11 cellular contexts compared by ENCODE assay signal in the genomic region with DNA sequence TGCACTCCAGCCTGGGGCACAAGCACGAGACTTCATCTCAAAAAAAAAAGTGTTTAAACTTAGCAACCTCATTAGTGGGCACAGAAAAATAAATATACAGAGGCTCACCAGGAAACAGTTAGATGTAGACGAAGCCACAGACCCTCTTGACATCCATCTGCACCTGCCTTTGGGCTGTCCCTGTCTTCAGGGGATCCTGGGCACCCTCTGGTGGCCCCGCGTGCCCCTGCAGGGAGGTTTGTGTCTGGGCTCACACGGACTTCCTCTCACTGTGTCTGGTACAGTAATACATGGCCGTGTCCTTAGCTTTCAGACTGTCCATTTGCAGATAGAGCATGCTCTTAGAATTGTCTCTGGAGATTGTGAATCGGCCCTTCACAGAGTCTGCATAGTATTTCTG.
DNase-seq lines count a peak whose midpoint lies in the region; ATAC-seq and TF ChIP-seq lines count a peak whose summit lies in the region.
"Had no signal": no experiment of that assay in that cellular context is flagged by ENCODE, and none has a peak within 500 bp of the region (broad histone marks: within the 10 kb centered on the region; RNA-seq: fewer than 3 reads in every experiment).

No MANE protein-coding gene starts in this region.

- peak; percentile 26 for TF ChIP-seq CTCF in GM10266 (IDR thresholded peaks at IDR 0.05; ENCODE audit: control insufficient read depth, insufficient read depth, low read depth, missing control alignments)

- DNase-seq in GM10266 (ENCODE audit: extremely low spot score) (peak; percentile 12), NCI-H2107 (lab: John Stamatoyannopoulos, UW) (peak; percentile 49), activated T-cell treated with anti-CD3 and anti-CD28 coated beads for 48 hours (ENCODE audit: low read depth) (peak; percentile 47), HT-29 (ENCODE audit: low spot score) (no peak)
- DNase-seq in stimulated activated CD4-positive, alpha-beta T cell treated with anti-CD3 and anti-CD28 coated beads, Interleukin-2, amount 100 ng/mL, for 24 hours, result peak; percentile 52 to 60
- DNase-seq: HCEC 1CT, left ventricle myocardium inferior, MG63 had no signal

- no peak for ATAC-seq in GM18873 (IDR thresholded peaks at IDR 0.05; ENCODE audit: low FRiP score, unreplicated experiment)
- no peak for ATAC-seq in GM21825 (IDR thresholded peaks at IDR 0.05; ENCODE audit: unreplicated experiment)
- ATAC-seq in HG02610 (IDR thresholded peaks at IDR 0.05; ENCODE audit: unreplicated experiment), result no peak
